1 cellular context compared by ENCODE assay signal in the genomic region with DNA sequence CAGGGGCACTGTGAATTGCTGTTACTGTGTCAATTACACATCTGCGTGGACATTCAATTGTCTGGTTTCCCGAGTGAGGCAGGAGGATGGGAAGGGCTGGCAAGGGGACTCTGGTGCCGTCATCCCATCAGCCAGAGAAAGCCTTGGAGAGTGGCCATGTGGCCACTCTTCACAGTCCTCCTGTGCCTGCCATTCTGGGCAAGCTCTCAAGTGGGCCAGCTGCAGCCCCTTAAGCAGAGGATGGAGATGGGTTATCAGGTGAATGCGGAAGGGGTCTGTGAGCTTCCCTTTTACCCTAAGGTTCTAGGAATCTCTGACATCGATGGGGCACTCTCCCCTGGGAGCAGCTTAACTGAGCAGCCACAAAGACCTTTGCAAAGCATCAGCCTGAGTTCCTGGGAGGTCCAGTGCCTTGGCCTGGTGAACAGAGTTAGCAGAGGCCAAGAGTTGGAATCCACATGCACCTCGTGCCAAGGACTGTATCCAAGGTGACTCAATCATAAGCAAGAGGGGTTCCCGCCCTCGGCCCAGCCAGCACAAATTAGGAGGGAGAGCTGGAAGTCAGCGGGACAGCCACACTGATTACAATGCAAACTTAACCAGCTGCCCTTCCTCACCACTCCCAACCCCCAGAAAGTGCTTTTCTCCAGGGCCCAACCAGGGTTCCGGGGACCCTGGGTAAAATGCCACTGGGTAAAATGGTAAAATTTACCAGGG.
TF ChIP-seq lines count a peak whose summit lies in the region.

No MANE protein-coding gene starts in this region.

TF ChIP-seq in GM23338, 12 proteins besides CTCF, POLR2A, EP300 and RAD21 (continued from another document):
- TF ChIP-seq, protein P1, sequence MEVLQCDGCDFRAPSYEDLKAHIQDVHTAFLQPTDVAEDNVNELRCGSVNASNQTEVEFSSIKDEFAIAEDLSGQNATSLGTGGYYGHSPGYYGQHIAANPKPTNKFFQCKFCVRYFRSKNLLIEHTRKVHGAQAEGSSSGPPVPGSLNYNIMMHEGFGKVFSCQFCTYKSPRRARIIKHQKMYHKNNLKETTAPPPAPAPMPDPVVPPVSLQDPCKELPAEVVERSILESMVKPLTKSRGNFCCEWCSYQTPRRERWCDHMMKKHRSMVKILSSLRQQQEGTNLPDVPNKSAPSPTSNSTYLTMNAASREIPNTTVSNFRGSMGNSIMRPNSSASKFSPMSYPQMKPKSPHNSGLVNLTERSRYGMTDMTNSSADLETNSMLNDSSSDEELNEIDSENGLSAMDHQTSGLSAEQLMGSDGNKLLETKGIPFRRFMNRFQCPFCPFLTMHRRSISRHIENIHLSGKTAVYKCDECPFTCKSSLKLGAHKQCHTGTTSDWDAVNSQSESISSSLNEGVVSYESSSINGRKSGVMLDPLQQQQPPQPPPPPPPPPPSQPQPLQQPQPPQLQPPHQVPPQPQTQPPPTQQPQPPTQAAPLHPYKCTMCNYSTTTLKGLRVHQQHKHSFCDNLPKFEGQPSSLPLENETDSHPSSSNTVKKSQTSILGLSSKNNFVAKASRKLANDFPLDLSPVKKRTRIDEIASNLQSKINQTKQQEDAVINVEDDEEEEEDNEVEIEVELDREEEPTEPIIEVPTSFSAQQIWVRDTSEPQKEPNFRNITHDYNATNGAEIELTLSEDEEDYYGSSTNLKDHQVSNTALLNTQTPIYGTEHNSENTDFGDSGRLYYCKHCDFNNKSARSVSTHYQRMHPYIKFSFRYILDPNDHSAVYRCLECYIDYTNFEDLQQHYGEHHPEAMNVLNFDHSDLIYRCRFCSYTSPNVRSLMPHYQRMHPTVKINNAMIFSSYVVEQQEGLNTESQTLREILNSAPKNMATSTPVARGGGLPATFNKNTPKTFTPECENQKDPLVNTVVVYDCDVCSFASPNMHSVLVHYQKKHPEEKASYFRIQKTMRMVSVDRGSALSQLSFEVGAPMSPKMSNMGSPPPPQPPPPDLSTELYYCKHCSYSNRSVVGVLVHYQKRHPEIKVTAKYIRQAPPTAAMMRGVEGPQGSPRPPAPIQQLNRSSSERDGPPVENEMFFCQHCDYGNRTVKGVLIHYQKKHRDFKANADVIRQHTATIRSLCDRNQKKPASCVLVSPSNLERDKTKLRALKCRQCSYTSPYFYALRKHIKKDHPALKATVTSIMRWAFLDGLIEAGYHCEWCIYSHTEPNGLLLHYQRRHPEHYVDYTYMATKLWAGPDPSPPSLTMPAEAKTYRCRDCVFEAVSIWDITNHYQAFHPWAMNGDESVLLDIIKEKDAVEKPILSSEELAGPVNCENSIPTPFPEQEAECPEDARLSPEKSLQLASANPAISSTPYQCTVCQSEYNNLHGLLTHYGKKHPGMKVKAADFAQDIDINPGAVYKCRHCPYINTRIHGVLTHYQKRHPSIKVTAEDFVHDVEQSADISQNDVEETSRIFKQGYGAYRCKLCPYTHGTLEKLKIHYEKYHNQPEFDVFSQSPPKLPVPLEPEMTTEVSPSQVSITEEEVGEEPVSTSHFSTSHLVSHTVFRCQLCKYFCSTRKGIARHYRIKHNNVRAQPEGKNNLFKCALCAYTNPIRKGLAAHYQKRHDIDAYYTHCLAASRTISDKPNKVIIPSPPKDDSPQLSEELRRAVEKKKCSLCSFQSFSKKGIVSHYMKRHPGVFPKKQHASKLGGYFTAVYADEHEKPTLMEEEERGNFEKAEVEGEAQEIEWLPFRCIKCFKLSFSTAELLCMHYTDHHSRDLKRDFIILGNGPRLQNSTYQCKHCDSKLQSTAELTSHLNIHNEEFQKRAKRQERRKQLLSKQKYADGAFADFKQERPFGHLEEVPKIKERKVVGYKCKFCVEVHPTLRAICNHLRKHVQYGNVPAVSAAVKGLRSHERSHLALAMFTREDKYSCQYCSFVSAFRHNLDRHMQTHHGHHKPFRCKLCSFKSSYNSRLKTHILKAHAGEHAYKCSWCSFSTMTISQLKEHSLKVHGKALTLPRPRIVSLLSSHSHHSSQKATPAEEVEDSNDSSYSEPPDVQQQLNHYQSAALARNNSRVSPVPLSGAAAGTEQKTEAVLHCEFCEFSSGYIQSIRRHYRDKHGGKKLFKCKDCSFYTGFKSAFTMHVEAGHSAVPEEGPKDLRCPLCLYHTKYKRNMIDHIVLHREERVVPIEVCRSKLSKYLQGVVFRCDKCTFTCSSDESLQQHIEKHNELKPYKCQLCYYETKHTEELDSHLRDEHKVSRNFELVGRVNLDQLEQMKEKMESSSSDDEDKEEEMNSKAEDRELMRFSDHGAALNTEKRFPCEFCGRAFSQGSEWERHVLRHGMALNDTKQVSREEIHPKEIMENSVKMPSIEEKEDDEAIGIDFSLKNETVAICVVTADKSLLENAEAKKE (CRISPR knock-in tag; IDR thresholded peaks at IDR 0.05): no peak
- TF ChIP-seq, protein P2, sequence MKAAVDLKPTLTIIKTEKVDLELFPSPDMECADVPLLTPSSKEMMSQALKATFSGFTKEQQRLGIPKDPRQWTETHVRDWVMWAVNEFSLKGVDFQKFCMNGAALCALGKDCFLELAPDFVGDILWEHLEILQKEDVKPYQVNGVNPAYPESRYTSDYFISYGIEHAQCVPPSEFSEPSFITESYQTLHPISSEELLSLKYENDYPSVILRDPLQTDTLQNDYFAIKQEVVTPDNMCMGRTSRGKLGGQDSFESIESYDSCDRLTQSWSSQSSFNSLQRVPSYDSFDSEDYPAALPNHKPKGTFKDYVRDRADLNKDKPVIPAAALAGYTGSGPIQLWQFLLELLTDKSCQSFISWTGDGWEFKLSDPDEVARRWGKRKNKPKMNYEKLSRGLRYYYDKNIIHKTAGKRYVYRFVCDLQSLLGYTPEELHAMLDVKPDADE (IDR thresholded peaks at IDR 0.05): no peak
- no peak for TF ChIP-seq EZH2phosphoT487 (IDR thresholded peaks at IDR 0.05; ENCODE audit: unreplicated experiment)
